In the genomic region with DNA sequence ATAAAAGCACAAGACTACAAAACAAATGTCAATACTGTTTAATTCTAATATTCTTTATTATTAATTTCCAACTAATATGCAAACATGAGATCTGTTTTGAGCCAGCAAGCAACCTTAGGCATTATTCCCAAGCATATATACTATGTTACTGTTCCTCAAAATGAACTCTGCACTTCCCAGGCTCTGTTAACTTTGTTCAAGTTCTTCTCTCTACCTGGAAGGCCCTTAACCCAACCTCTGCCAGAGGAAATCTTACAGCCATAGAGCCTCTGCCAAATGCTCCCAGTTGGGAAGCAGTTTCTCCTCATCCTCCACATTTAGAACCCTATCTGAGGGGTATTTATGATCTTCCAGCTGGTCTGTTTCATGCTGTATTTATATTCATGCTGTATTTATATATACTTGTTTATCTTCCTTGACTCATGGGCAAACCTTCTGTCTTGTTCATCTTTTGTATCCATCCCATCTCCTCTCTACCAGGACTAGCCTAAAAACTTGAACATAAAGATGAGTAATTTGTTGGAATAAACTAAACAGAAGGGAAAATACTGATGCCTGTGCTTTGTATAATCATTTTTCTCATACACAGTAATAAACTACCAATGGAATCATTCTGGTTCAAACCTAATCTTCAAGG, we compare ENCODE assay signal across 1 cellular context.
TF ChIP-seq lines count a peak whose summit lies in the region.

No MANE protein-coding gene starts in this region.

TF ChIP-seq in IMR-90, 13 proteins besides CTCF, POLR2A, EP300 and RAD21:
- TF ChIP-seq BHLHE40 (IDR thresholded peaks at IDR 0.05; ENCODE audit: low read depth, low read length) (no peak), FOS (IDR thresholded peaks at IDR 0.05; ENCODE audit: low read depth, low read length) (peak; percentile 43; the same call in 1 of the 2 replicates)
